21 cellular contexts compared by ENCODE assay signal in genomic region chr18:23894661-23895175, GRCh38.
A peak's percentile ranks its signal among the peaks of the same experiment; 100 is the strongest.
DNase-seq lines count a peak whose midpoint lies in the region; ATAC-seq and TF ChIP-seq lines count a peak whose summit lies in the region.
"Had no signal": no experiment of that assay in that cellular context is flagged by ENCODE, and none has a peak within 500 bp of the region (broad histone marks: within the 10 kb centered on the region; RNA-seq: fewer than 3 reads in every experiment).

No MANE protein-coding gene starts in this region.

- H2BK12ac ChIP-seq in neuronal stem cell (ENCODE audit: low read length): peak overlapping the region; percentile 14

- H3K36me3 ChIP-seq in esophagus muscularis mucosa (peaks cover 0 to 36% (median 0%) of the 10 kb centered on the region in 4 donors), neuronal stem cell (replicated peaks in 1 of 2; ENCODE audit: control insufficient read depth in 2 of 2, insufficient read depth in 2 of 2, low read length in 2 of 2) (no peaks in the 10 kb centered on the region)
- H3K36me3 ChIP-seq: BE2C had no signal

- peak overlapping the region; percentile 79 for H2BK120ac ChIP-seq in neuronal stem cell (ENCODE audit: low read depth, low read length)

- H2AFZ ChIP-seq in neuronal stem cell (ENCODE audit: low read length): no peak overlapping the region
- H2AFZ ChIP-seq: GM23338 had no signal

- no peak overlapping the region for H3K9ac ChIP-seq in neuronal stem cell (ENCODE audit: low read depth, low read length, poor library complexity)
- H3K9ac ChIP-seq: BLaER1 treated with 17β-estradiol and CSF1 and Interleukin-3, amounts not matched to agents 10 nM and 100 nM had no signal

- H3K14ac ChIP-seq in neuronal stem cell (ENCODE audit: low read length): no peak overlapping the region

- no peak for TF ChIP-seq EP300 in esophagus muscularis mucosa (IDR thresholded peaks at IDR 0.05)

- no peak for TF ChIP-seq CTCF in esophagus muscularis mucosa (IDR thresholded peaks at IDR 0.05)

- DNase-seq in Right ventricle myocardium inferior (ENCODE audit: missing footprints): peak; percentile 65
- DNase-seq in left cardiac atrium: no peak
- peak; percentile 80 for DNase-seq in esophagus muscularis mucosa (ENCODE audit: extremely low spot score)
- no peak for DNase-seq in neuronal stem cell (ENCODE audit: low spot score)
- no peak for DNase-seq in activated gamma-delta T cell (lab: John Stamatoyannopoulos, UW)
- DNase-seq: 8988T; ACHN; AML-193; BE2C; CD4-positive, alpha-beta T cell; CD8-positive, alpha-beta memory T cell; DMS 273 treated with DMSO at 0.1 percent for 48 hours; DMS79; GF-D8; H9 had no signal

- H3K4me2 ChIP-seq in neuronal stem cell (ENCODE audit: insufficient read depth, low read length, poor library complexity, severe bottlenecking): no peak overlapping the region
- H3K4me2 ChIP-seq: A549; BLaER1 treated with 17β-estradiol and CSF1 and Interleukin-3, amounts not matched to agents 10 nM and 100 nM; GM23338 had no signal

- peak overlapping the region; percentile 24 for H4K91ac ChIP-seq in neuronal stem cell (ENCODE audit: low read depth, low read length, poor library complexity)

- H3K27ac ChIP-seq in esophagus muscularis mucosa (replicated peaks in 1 of 4) (no peak overlapping the region), neuronal stem cell (replicated peaks; ENCODE audit: low read length) (no peak overlapping the region)
- H3K27ac ChIP-seq: A549; BLaER1 treated with 17β-estradiol and CSF1 and Interleukin-3, amounts not matched to agents 10 nM and 100 nM had no signal

- no peak overlapping the region for H2BK5ac ChIP-seq in neuronal stem cell (ENCODE audit: low read length)

- ATAC-seq in Right ventricle myocardium inferior (no peak), left cardiac atrium (no peak), GM21786 (IDR thresholded peaks at IDR 0.05; ENCODE audit: unreplicated experiment) (no peak), GM21390 (IDR thresholded peaks at IDR 0.05; ENCODE audit: unreplicated experiment) (no peak)
- ATAC-seq: A549, GM23338, HCT116 had no signal

- no peak for TF ChIP-seq POLR2A in esophagus muscularis mucosa (IDR thresholded peaks at IDR 0.05; ENCODE audit: low read depth)

- H3K4ac ChIP-seq in neuronal stem cell (ENCODE audit: low read length): no peak overlapping the region

- H3K79me1 ChIP-seq in neuronal stem cell (ENCODE audit: low read depth, low read length): no peaks in the 10 kb centered on the region

- H2AK5ac ChIP-seq in neuronal stem cell (ENCODE audit: low read depth, low read length): peak overlapping the region; percentile 44

- peak overlapping the region; percentile 77 for H2BK15ac ChIP-seq in neuronal stem cell (ENCODE audit: low read length)

- no peaks in the 10 kb centered on the region for H3K27me3 ChIP-seq in esophagus muscularis mucosa
- peaks cover 0 to 10% (median 0%) of the 10 kb centered on the region in 3 experiments for H3K27me3 ChIP-seq in neuronal stem cell (ENCODE audit: control insufficient read depth in 3 of 3, insufficient read depth in 3 of 3, low read depth in 1 of 3, low read length in 3 of 3)
- H3K27me3 ChIP-seq: BE2C; BLaER1 treated with 17β-estradiol and CSF1 and Interleukin-3, amounts not matched to agents 10 nM and 100 nM had no signal

- no peak overlapping the region for H3K4me3 ChIP-seq in esophagus muscularis mucosa
- H3K4me3 ChIP-seq in neuronal stem cell (ENCODE audit: low read length in 2 of 2): no peak overlapping the region
- H3K4me3 ChIP-seq: A549; BLaER1 treated with 17β-estradiol and CSF1 and Interleukin-3, amounts not matched to agents 10 nM and 100 nM; GM23338 had no signal

- no peak overlapping the region for H4K8ac ChIP-seq in neuronal stem cell (ENCODE audit: low read depth, low read length)

- H3K9me3 ChIP-seq in esophagus muscularis mucosa (no peaks in the 10 kb centered on the region), neuronal stem cell (replicated peaks in 1 of 2; ENCODE audit: control insufficient read depth in 2 of 2, insufficient read depth in 1 of 2, low read depth in 1 of 2, low read length in 2 of 2) (no peaks in the 10 kb centered on the region)
- H3K9me3 ChIP-seq: A549, BE2C had no signal

- 96% methylated on average over 9 of the region's 14 CpGs for WGBS in esophagus muscularis mucosa
- no CpG with 5 or more reads among the region's 14 CpGs for WGBS in neuronal stem cell (ENCODE audit: extremely low coverage in 2 of 2, insufficient read length in 2 of 2, insufficient replicate concordance in 1 of 2), 2 donors

- intact Hi-C loops in Right ventricle myocardium inferior (cut with DNase I) (no loop called here), left cardiac atrium (cut with DNase I) (no loop called here), esophagus muscularis mucosa (cut with DNase I) (no loop called here)

- H3K23ac ChIP-seq in neuronal stem cell (ENCODE audit: low read depth, low read length, poor library complexity): no peak overlapping the region

- H3K4me1 ChIP-seq in esophagus muscularis mucosa (no peaks in the 10 kb centered on the region), neuronal stem cell (ENCODE audit: control insufficient read depth in 2 of 2, insufficient read depth in 1 of 2, low read depth in 1 of 2, low read length in 2 of 2) (no peaks in the 10 kb centered on the region)
- H3K4me1 ChIP-seq: A549; BE2C; BLaER1 treated with 17β-estradiol and CSF1 and Interleukin-3, amounts not matched to agents 10 nM and 100 nM had no signal

- peak overlapping the region; percentile 44 for H3K18ac ChIP-seq in neuronal stem cell (ENCODE audit: low read length)

Comparison
In these comparisons a context has a peak if more than half of its experiments do, and no peak if none do; other contexts are left out.
1. DNase-seq: peak in Right ventricle myocardium inferior (single experiment) and esophagus muscularis mucosa (single experiment); none in left cardiac atrium (single experiment), neuronal stem cell (single experiment) and activated gamma-delta T cell (single experiment).